Comparison of ENCODE assay signal across 8 cellular contexts in genomic region chr6:30463651-30464618, GRCh38. TPM values are rescaled to one million over a fixed set of nuclear protein-coding genes. Genes with fewer than 3 reads are reported as not detected.
DNase-seq lines count a peak whose midpoint lies in the region; FAIRE-seq and TF ChIP-seq lines count a peak whose summit lies in the region.

No MANE protein-coding gene starts in this region.

- intact Hi-C loops in lower leg skin (cut with DNase I; ENCODE audit: low total_unique reads) = no loop called here

- no peak overlapping the region for H3K4me3 ChIP-seq in fibroblast of villous mesenchyme (ENCODE audit: low read depth, low read length)
- H3K4me3 ChIP-seq in lower leg skin (ENCODE audit: low read depth, poor library complexity, severe bottlenecking) = no peak overlapping the region

- WGBS in lower leg skin, 2 donors = 17 to 30% methylated on average over 45 to 64 of the region's 64 CpGs

- DNase-seq in KG1 (lab: John Stamatoyannopoulos, UW) (peak; percentile 66), fibroblast of villous mesenchyme (ENCODE audit: low read depth) (peak; percentile 40), GM12892 (ENCODE audit: insufficient read length) (no peak), dedifferentiated amniotic fluid mesenchymal stem cell (ENCODE audit: extremely low spot score) (no peak), NCI-H187 (lab: John Stamatoyannopoulos, UW) (no peak), lower leg skin (ENCODE audit: low spot score in 2 of 2) (no peak)
- peak; percentile 62 to 75 for DNase-seq in activated CD4-positive, alpha-beta T cell treated with anti-CD3 and anti-CD28 coated beads, Interleukin-2, amount 50 U/mL, for 48 hours
- peak; percentile 34 for DNase-seq in stimulated activated CD8-positive, alpha-beta memory T cell treated with anti-CD3 and anti-CD28 coated beads, Interleukin-12 subunit alpha, Interleukin-12 subunit beta, amount 100 ng/mL, for 1 hour (ENCODE audit: low read depth)

- no peak for FAIRE-seq in GM12892 (lab: Jason Lieb, UNC)

- TF ChIP-seq POLR2A in GM12892 (IDR thresholded peaks at IDR 0.05; ENCODE audit: low read depth, low read length) = no peak
- no peak for TF ChIP-seq POLR2A in lower leg skin (IDR thresholded peaks at IDR 0.05)

- TF ChIP-seq CTCF in fibroblast of villous mesenchyme (IDR thresholded peaks at IDR 0.05; ENCODE audit: insufficient read depth, low read depth, low read length) (no peak), lower leg skin (IDR thresholded peaks at IDR 0.05) (no peak)

RNA-seq across cellular contexts. Expression of gene HLA-E, which starts 25.4 kb away (rescaled TPM):
- 165 and 183 TPM in 2 replicates for total RNA-seq in fibroblast of villous mesenchyme
- polyA plus RNA-seq in GM12892 (2012; ENCODE audit: missing spikeins) = 289 TPM
- 100 to 1,000 TPM; 685 to 929 (median 835) TPM for total RNA-seq in lower leg skin

Comparison
In these comparisons a context has a peak if more than half of its experiments do, and no peak if none do; other contexts are left out.
1. DNase-seq: peak in KG1 (single experiment), activated CD4-positive, alpha-beta T cell treated with anti-CD3 and anti-CD28 coated beads, Interleukin-2, amount 50 U/mL, for 48 hours (2 of 2), fibroblast of villous mesenchyme (single experiment) and stimulated activated CD8-positive, alpha-beta memory T cell treated with anti-CD3 and anti-CD28 coated beads, Interleukin-12 subunit alpha, Interleukin-12 subunit beta, amount 100 ng/mL, for 1 hour (single experiment); none in GM12892 (single experiment), dedifferentiated amniotic fluid mesenchymal stem cell (single experiment), NCI-H187 (0 of 2) and lower leg skin (0 of 2).